ENCODE assay signal across 9 cellular contexts in the genomic region with DNA sequence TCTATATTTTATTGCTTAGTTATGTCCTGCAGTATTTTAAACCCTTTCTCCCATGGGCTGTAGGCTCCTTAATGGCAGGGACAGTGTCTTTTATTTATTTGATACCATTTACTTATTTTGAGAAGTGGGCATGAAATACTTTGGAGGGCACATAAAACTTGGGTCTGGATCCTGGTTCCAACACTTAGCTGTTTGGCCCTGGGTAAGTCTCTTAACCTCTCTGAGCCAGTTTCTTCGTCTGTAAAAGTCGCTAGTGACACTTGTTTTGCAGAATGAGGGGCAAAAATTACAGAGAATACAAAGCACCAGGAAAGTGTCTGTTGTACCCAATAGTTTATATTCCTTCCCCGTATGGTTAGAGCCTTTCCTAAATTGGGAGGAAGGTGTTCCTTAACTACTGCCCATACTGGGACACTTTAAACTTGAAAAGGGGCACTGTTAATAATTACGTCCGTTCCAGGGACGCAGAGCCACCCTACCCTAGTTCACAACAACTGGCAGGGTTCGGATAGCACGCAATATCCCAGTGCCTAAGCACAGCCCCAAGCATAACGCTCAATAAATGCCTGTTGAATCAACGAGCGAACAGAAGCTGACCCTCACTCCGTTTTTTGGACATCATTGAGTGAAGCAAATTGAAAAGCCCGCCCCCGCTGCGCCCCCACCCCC. TPM values are rescaled to one million over a fixed set of nuclear protein-coding genes. Genes with fewer than 3 reads are reported as not detected.
A peak's percentile ranks its signal among the peaks of the same experiment; 100 is the strongest.
DNase-seq lines count a peak whose midpoint lies in the region; ATAC-seq, FAIRE-seq and TF ChIP-seq lines count a peak whose summit lies in the region.
"Had no signal": no experiment of that assay in that cellular context is flagged by ENCODE, and none has a peak within 500 bp of the region (broad histone marks: within the 10 kb centered on the region; RNA-seq: fewer than 3 reads in every experiment).

No MANE protein-coding gene starts in this region.

- peak overlapping the region; percentile 97 for H3K4me3 ChIP-seq in Karpas-422 (ENCODE audit: low read length)
- H3K4me3 ChIP-seq in duodenal mucosa (ENCODE audit: low read depth in 1 of 2, low read length in 2 of 2): peak overlapping the region; percentile 50 to 74
- peak overlapping the region; percentile 98 for H3K4me3 ChIP-seq in neural cell (ENCODE audit: low read length)

- TF ChIP-seq EP300 in neural cell (conservative IDR thresholded peaks at IDR 0.05; ENCODE audit: poor library complexity, severe bottlenecking): no peak

- H3K9me3 ChIP-seq in Karpas-422 (ENCODE audit: low read length) (no peaks in the 10 kb centered on the region), duodenal mucosa (ENCODE audit: control insufficient read depth in 1 of 2, low read length in 2 of 2) (no peaks in the 10 kb centered on the region), neural cell (ENCODE audit: low read length) (no peaks in the 10 kb centered on the region)

- TF ChIP-seq CTCF in C4-2B (conservative IDR thresholded peaks at IDR 0.05) (no peak), neural cell (IDR thresholded peaks at IDR 0.05; ENCODE audit: poor library complexity, severe bottlenecking) (no peak)

- peak overlapping the region; percentile 68 for H3K9ac ChIP-seq in Karpas-422 (ENCODE audit: low read length)
- H3K9ac ChIP-seq in duodenal mucosa (ENCODE audit: low read depth in 1 of 2, low read length in 2 of 2): peak overlapping the region in 1 of 2 donors; percentile 61
- H3K9ac ChIP-seq in neural cell (ENCODE audit: low read length): peak overlapping the region; percentile 99

- no peaks in the 10 kb centered on the region for H4K20me1 ChIP-seq in Karpas-422 (ENCODE audit: insufficient read depth, low read depth, low read length)
- H4K20me1 ChIP-seq in neural cell (ENCODE audit: insufficient read depth): no peaks in the 10 kb centered on the region

- H3K27me3 ChIP-seq in Karpas-422 (ENCODE audit: low read length): no peaks in the 10 kb centered on the region
- H3K27me3 ChIP-seq in duodenal mucosa (ENCODE audit: control insufficient read depth in 1 of 2, insufficient read depth in 2 of 2, low read length in 2 of 2): no peaks in the 10 kb centered on the region
- no peaks in the 10 kb centered on the region for H3K27me3 ChIP-seq in neural cell (ENCODE audit: insufficient read depth, low read depth, low read length)

- peak overlapping the region; percentile 27; the same call in 1 of the 2 replicates for H2AFZ ChIP-seq in Karpas-422 (ENCODE audit: low read length)
- no peak overlapping the region for H2AFZ ChIP-seq in neural cell (ENCODE audit: low read depth, low read length)

- H3K27ac ChIP-seq in C4-2B (peak overlapping the region; percentile 98), Karpas-422 (ENCODE audit: low read length) (0 out of 2 replicates have a peak overlapping the region, but pooled peaks have one; percentile 17), duodenal mucosa (ENCODE audit: low read depth, low read length) (peak overlapping the region; percentile 79), neural cell (ENCODE audit: low read length) (peak overlapping the region; percentile 99)

- H3F3A ChIP-seq in neural cell (ENCODE audit: insufficient read depth, low read length, poor library complexity, severe bottlenecking): peaks cover 5% of the 10 kb centered on the region

- no peaks in the 10 kb centered on the region for H3K36me3 ChIP-seq in Karpas-422 (ENCODE audit: insufficient read depth, low read length)
- H3K36me3 ChIP-seq in duodenal mucosa (ENCODE audit: control insufficient read depth in 1 of 2, insufficient read depth in 2 of 2, low read length in 2 of 2): no peaks in the 10 kb centered on the region
- no peaks in the 10 kb centered on the region for H3K36me3 ChIP-seq in neural cell (ENCODE audit: insufficient read depth, low read length)

- H3K9me2 ChIP-seq in Karpas-422 (replicated peaks; ENCODE audit: insufficient read depth, low read length) (no peaks in the 10 kb centered on the region), neural cell (ENCODE audit: insufficient read depth, low read length) (no peaks in the 10 kb centered on the region)

- DNase-seq in Karpas-422 (no peak), OCI-M1 (lab: John Stamatoyannopoulos, UW) (no peak), HTR-8/SVneo (ENCODE audit: insufficient read length, low spot score) (no peak)

- peak overlapping the region; percentile 98 for H3K4me2 ChIP-seq in Karpas-422 (ENCODE audit: low read depth, low read length, poor library complexity, severe bottlenecking)
- peak overlapping the region; percentile 91 for H3K4me2 ChIP-seq in neural cell (ENCODE audit: low read length)

- no peaks in the 10 kb centered on the region for H3K79me2 ChIP-seq in Karpas-422 (ENCODE audit: low read length)
- H3K79me2 ChIP-seq in neural cell (replicated peaks; ENCODE audit: insufficient read depth, low read length): no peaks in the 10 kb centered on the region

- no peak for ATAC-seq in activated CD4-positive, CD25-positive, alpha-beta regulatory T cell treated with anti-CD3 and anti-CD28 coated beads, Interleukin-2, amount 50 U/mL, for 24 hours
- no peak for ATAC-seq in GM18517 (IDR thresholded peaks at IDR 0.05; ENCODE audit: unreplicated experiment)

- no peak for FAIRE-seq in HTR-8/SVneo (lab: Jason Lieb, UNC)
- FAIRE-seq: TTC549 had no signal

- H3K4me1 ChIP-seq in Karpas-422 (ENCODE audit: low read length) (peaks cover 53% of the 10 kb centered on the region), duodenal mucosa (ENCODE audit: control insufficient read depth in 1 of 2, insufficient read depth in 2 of 2, low read length in 2 of 2) (peaks cover 52 to 62% of the 10 kb centered on the region in 2 donors)

- no peak for TF ChIP-seq RAD21 in neural cell (conservative IDR thresholded peaks at IDR 0.05)

TF ChIP-seq in neural cell, 6 proteins besides CTCF, POLR2A, EP300 and RAD21:
- no peak for TF ChIP-seq MXI1 (conservative IDR thresholded peaks at IDR 0.05; ENCODE audit: poor library complexity, severe bottlenecking)
- TF ChIP-seq EZH2 (IDR thresholded peaks at IDR 0.05; ENCODE audit: borderline replicate concordance, insufficient read depth, low read length, poor library complexity, severe bottlenecking): no peak
- TF ChIP-seq TAF1 (IDR thresholded peaks at IDR 0.05; ENCODE audit: low read depth): no peak

RNA-seq across cellular contexts. Expression of gene ARMC12, which starts 6.0 kb away (rescaled TPM):
- 0.60 and 1.6 TPM in 2 replicates for total RNA-seq in Karpas-422 (2014; rRNA removed; shearing (Covaris generic); ENCODE audit: low replicate concordance)
- polyA plus RNA-seq in neural cell: 2.2 and 4.9 TPM in 2 replicates
- polyA minus RNA-seq in neural cell: 0.49 and 1.3 TPM in 2 replicates

RNA-seq across cellular contexts. Expression of gene FKBP5, which starts 42.2 kb away (rescaled TPM):
- 22.9 and 28.3 TPM in 2 replicates for total RNA-seq in Karpas-422 (2014; rRNA removed; shearing (Covaris generic); ENCODE audit: low replicate concordance)
- 0.84 and 1.2 TPM in 2 replicates for polyA plus RNA-seq in neural cell
- 2.3 and 2.7 TPM in 2 replicates for polyA minus RNA-seq in neural cell

RNA-seq across cellular contexts. Expression of gene CLPSL2, which starts 45.5 kb away (rescaled TPM):
- not detected in 2 replicates for total RNA-seq in Karpas-422 (2014; rRNA removed; shearing (Covaris generic); ENCODE audit: low replicate concordance)
- not detected in 2 replicates for polyA plus RNA-seq in neural cell
- not detected in 2 replicates for polyA minus RNA-seq in neural cell

RNA-seq across cellular contexts. Expression of gene CLPSL1, which starts 49.9 kb away (rescaled TPM):
- not detected in 2 replicates for total RNA-seq in Karpas-422 (2014; rRNA removed; shearing (Covaris generic); ENCODE audit: low replicate concordance)
- polyA plus RNA-seq in neural cell: not detected in 2 replicates
- polyA minus RNA-seq in neural cell: not detected in 2 replicates

Comparison
In these comparisons a context has a peak if more than half of its experiments do, and no peak if none do; other contexts are left out.
1. H3K27ac ChIP-seq: peak in every context shown above with its lines; median percentile 99 in neural cell; 98 in C4-2B; 79 in duodenal mucosa; 17 in Karpas-422.